Comparison of ENCODE assay signal across 8 cellular contexts in genomic region chr4:107823870-107824366, GRCh38. TPM values are rescaled to one million over a fixed set of nuclear protein-coding genes. Genes with fewer than 3 reads are reported as not detected.
DNase-seq lines count a peak whose midpoint lies in the region; ATAC-seq and TF ChIP-seq lines count a peak whose summit lies in the region.

No MANE protein-coding gene starts in this region.

- H2AK5ac ChIP-seq in mesendoderm (ENCODE audit: low read length) = no peak overlapping the region

- H3K27ac ChIP-seq in cardiac muscle cell (no peak overlapping the region), colonic mucosa (peak overlapping the region; percentile 96), mesendoderm (ENCODE audit: low read depth, low read length) (no peak overlapping the region), aorta (ENCODE audit: low read depth in 1 of 2, low read length in 2 of 2) (peak overlapping the region; percentile 67 to 93)

- DNase-seq in cardiac muscle cell (ENCODE audit: low read depth in 1 of 2, low spot score in 1 of 2) (peak in 1 of 2 donors; percentile 5), cardiac septum (ENCODE audit: low spot score) (no peak), colonic mucosa (no peak), mesendoderm (peak; percentile 60), aorta (no peak), NCI-H2227 (lab: John Stamatoyannopoulos, UW; ENCODE audit: unreplicated experiment) (no peak), NCI-H1694 treated with DMSO at 0.1 percent for 48 hours (lab: John Stamatoyannopoulos, UW) (no peak)
- DNase-seq in stimulated activated naive CD4-positive, alpha-beta T cell treated with Interleukin-2 at 50 U/mL for 16 hours (lab: John Stamatoyannopoulos, UW) = no peak

- H3K36me3 ChIP-seq in cardiac muscle cell (no peaks in the 10 kb centered on the region), colonic mucosa (no peaks in the 10 kb centered on the region), mesendoderm (ENCODE audit: control insufficient read depth, insufficient read depth, low read length) (no peaks in the 10 kb centered on the region), aorta (ENCODE audit: control insufficient read depth in 1 of 2, insufficient read depth in 2 of 2, low read length in 1 of 2) (no peaks in the 10 kb centered on the region)

- WGBS in mesendoderm (ENCODE audit: extremely low coverage, insufficient coverage, low lambda C conversion rate) = no CpG with 5 or more reads among the region's 12 CpGs
- 21% methylated on average over 12 of the region's 12 CpGs for WGBS in aorta, 2 donors

- H3K79me2 ChIP-seq in mesendoderm (ENCODE audit: control insufficient read depth, insufficient read depth, low read length) = no peaks in the 10 kb centered on the region

- peaks cover 98% of the 10 kb centered on the region for H3K27me3 ChIP-seq in cardiac muscle cell
- H3K27me3 ChIP-seq in colonic mucosa = no peaks in the 10 kb centered on the region
- H3K27me3 ChIP-seq in mesendoderm (ENCODE audit: insufficient read depth, low read length, poor library complexity) = peaks cover 35% of the 10 kb centered on the region
- H3K27me3 ChIP-seq in aorta (ENCODE audit: control insufficient read depth in 1 of 2, insufficient read depth in 2 of 2, low read length in 1 of 2) = no peaks in the 10 kb centered on the region

- H3K4me2 ChIP-seq in mesendoderm (ENCODE audit: low read length) = peak overlapping the region; percentile 93

- H3K79me1 ChIP-seq in mesendoderm (ENCODE audit: low read length) = no peaks in the 10 kb centered on the region

- no peak overlapping the region for H4K8ac ChIP-seq in mesendoderm (ENCODE audit: low read depth, low read length)

- no peak overlapping the region for H2BK120ac ChIP-seq in mesendoderm (ENCODE audit: low read depth, low read length)

- no peak overlapping the region for H2BK15ac ChIP-seq in mesendoderm (replicated peaks; ENCODE audit: low read depth)

- H3K56ac ChIP-seq in mesendoderm (ENCODE audit: low read length) = peak overlapping the region; percentile 64

- H3K9ac ChIP-seq in colonic mucosa (ENCODE audit: low read depth in 2 of 2, low read length in 2 of 2) (peak overlapping the region; percentile 89 to 92), mesendoderm (ENCODE audit: low read length) (peak overlapping the region; percentile 47)

- TF ChIP-seq CTCF in cardiac muscle cell (IDR thresholded peaks at IDR 0.05; ENCODE audit: low read depth, low read length) = no peak
- no peak for TF ChIP-seq CTCF in colonic mucosa (IDR thresholded peaks at IDR 0.05)

- no peak overlapping the region for H3K18ac ChIP-seq in mesendoderm (ENCODE audit: low read length)

- no peak overlapping the region for H3K4ac ChIP-seq in mesendoderm (ENCODE audit: low read depth, low read length)

- H3K23ac ChIP-seq in mesendoderm (ENCODE audit: low read length) = no peak overlapping the region

- H3K4me3 ChIP-seq in cardiac muscle cell (peak overlapping the region; percentile 69), colonic mucosa (peak overlapping the region; percentile 73), mesendoderm (ENCODE audit: low read length) (no peak overlapping the region), aorta (ENCODE audit: low read length in 2 of 2) (peak overlapping the region; percentile 46 to 96)

- no peak overlapping the region for H2BK5ac ChIP-seq in mesendoderm (ENCODE audit: low read length)

- H3K4me1 ChIP-seq in cardiac muscle cell (ENCODE audit: low read depth) (no peaks in the 10 kb centered on the region), colonic mucosa (no peaks in the 10 kb centered on the region), mesendoderm (ENCODE audit: control insufficient read depth, low read depth, low read length) (no peaks in the 10 kb centered on the region), aorta (ENCODE audit: control insufficient read depth in 1 of 2, insufficient read depth in 2 of 2, low read length in 2 of 2) (no peaks in the 10 kb centered on the region)

- H3K9me3 ChIP-seq in cardiac muscle cell (ENCODE audit: low read depth) (no peaks in the 10 kb centered on the region), colonic mucosa (no peaks in the 10 kb centered on the region), aorta (ENCODE audit: control insufficient read depth, low read length) (no peaks in the 10 kb centered on the region)

- no peak overlapping the region for H4K5ac ChIP-seq in mesendoderm (ENCODE audit: low read length)

- ATAC-seq in aorta (ENCODE audit: low FRiP score) = peak; percentile 67

- intact Hi-C loops in cardiac septum (cut with DNase I) (loop anchor here (1.0 to 10.0 kb wide), 5 partner anchors 29 to 99 kb away; partner anchors contain the start of gene PAPSS1), colonic mucosa (cut with DNase I) (loop anchor here (10.0 kb wide), 1 partner anchor 91 kb away; no protein-coding TSS in a partner anchor), aorta (cut with DNase I) (loop anchor here in 1 of 2 donors (1.0 to 10.0 kb wide), 3 partner anchors 69 to 99 kb away; partner anchors contain the start of gene PAPSS1)

RNA-seq across cellular contexts. Expression of gene SGMS2, which starts 0.8 kb away (rescaled TPM):
- total RNA-seq in cardiac muscle cell (1.9 and 3.3 TPM in 2 replicates), cardiac septum (37.8 TPM), colonic mucosa (10 to 100 TPM; 34.9 to 49.1 TPM), aorta (10 to 100 TPM; 39.1 to 50.2 TPM)
- polyA plus RNA-seq in cardiac muscle cell (0.89 TPM in 1 of 2 replicates, not detected in the other), aorta (1 to 10 TPM; 4.3 to 9.9 TPM)
- 0.28 TPM for polyA plus RNA-seq in mesendoderm (2013, experiment 1 of 2)
- polyA plus RNA-seq in mesendoderm (2013, experiment 2 of 2) = 0.24 TPM

Comparison
In these comparisons a context has a peak if more than half of its experiments do, and no peak if none do; other contexts are left out.
1. H3K27ac ChIP-seq: peak in colonic mucosa (single experiment) and aorta (2 of 2); none in cardiac muscle cell (single experiment) and mesendoderm (single experiment).